In the genomic region with DNA sequence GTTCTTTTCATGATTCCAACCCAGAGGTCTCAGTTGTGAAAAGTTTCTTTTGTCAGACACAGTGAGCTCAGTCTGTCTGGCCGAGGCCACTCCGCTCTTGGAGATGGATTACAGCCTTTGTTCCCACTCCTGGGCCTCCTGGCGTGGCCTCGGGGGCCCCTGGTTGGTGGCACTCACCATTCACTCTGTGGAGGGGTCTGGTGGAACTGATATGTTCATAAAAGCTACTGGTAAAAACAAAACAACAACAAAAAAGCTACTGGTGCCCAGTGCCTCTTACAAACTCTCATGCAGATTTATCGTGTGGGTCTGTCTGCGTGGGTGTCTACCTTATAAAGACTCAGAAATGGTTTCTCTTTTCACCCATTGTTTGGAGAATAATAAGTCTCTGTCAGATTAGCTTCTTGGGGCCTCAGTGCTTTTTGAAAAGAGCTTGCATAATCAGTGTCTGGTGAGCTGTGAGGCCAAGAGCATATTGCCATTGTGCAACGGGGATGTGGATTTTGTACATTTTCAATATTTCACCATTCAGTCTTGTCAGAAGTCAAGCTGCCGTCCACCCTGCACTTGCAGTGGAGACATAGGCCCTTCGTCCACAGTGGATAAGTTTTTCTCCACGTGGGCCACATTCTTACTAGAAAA, we compare ENCODE assay signal across 10 cellular contexts.
DNase-seq lines count a peak whose midpoint lies in the region; ATAC-seq and TF ChIP-seq lines count a peak whose summit lies in the region.
"Had no signal": no experiment of that assay in that cellular context is flagged by ENCODE, and none has a peak within 500 bp of the region (broad histone marks: within the 10 kb centered on the region; RNA-seq: fewer than 3 reads in every experiment).

No MANE protein-coding gene starts in this region.

- CTCF ChIA-PET in activated CD4-positive, alpha-beta memory T cell treated with anti-CD3 and anti-CD28 coated beads for 36 hours (lab: Charles Lee): interaction anchor here (1.2 kb wide), 1 partner anchor 14 kb away, joined by 4 read pairs; no protein-coding TSS in a partner anchor

- H3K36me3 ChIP-seq in psoas muscle (ENCODE audit: insufficient read depth in 1 of 2, low read depth in 1 of 2): no peaks in the 10 kb centered on the region

- intact Hi-C loops in Right ventricle myocardium superior (cut with DNase I): no loop called here
- intact Hi-C loops in psoas muscle (cut with DNase I): no loop called here
- intact Hi-C loops in activated CD4-positive, alpha-beta memory T cell treated with anti-CD3 and anti-CD28 coated beads for 36 hours (cut with micrococcal nuclease): no loop called here

- H3K36me3 Mint-ChIP-seq in activated CD4-positive, alpha-beta memory T cell treated with anti-CD3 and anti-CD28 coated beads for 36 hours: peaks cover 1% of the 10 kb centered on the region

- no peaks in the 10 kb centered on the region for H3K9me3 ChIP-seq in psoas muscle
- H3K9me3 ChIP-seq: mucosa of descending colon had no signal

- H3K27me3 Mint-ChIP-seq in activated CD4-positive, alpha-beta memory T cell treated with anti-CD3 and anti-CD28 coated beads for 36 hours: no peaks in the 10 kb centered on the region

- H3K27me3 ChIP-seq in psoas muscle (ENCODE audit: insufficient read depth in 3 of 3, low read length in 2 of 3): no peaks in the 10 kb centered on the region

- DNase-seq in COLO829 (ENCODE audit: low spot score) (peak; percentile 83), SKM-1 (lab: John Stamatoyannopoulos, UW; ENCODE audit: unreplicated experiment) (peak; percentile 99), Right ventricle myocardium superior (peak; percentile 55), psoas muscle (no peak), G401 (ENCODE audit: low spot score) (no peak), NCI-H524 treated with DMSO at 0.1 percent for 48 hours (lab: John Stamatoyannopoulos, UW) (no peak)
- DNase-seq in stimulated activated CD4-positive, alpha-beta T cell treated with anti-CD3 and anti-CD28 coated beads, Interleukin-12 subunit alpha, Interleukin-12 subunit beta, amount 100 ng/mL, for 4 hours: no peak
- DNase-seq in activated CD4-positive, alpha-beta memory T cell treated with anti-CD3 and anti-CD28 coated beads for 36 hours: no peak
- DNase-seq: activated CD4-positive, CD25-positive, alpha-beta regulatory T cell; mucosa of descending colon had no signal

- in situ Hi-C loops in G401 (cut with HindIII; ENCODE audit: low sequenced_read_pairs): no loop called here

- no peak overlapping the region for H3K4me3 ChIP-seq in psoas muscle
- H3K4me3 ChIP-seq: mucosa of descending colon had no signal

- WGBS in psoas muscle, 3 donors: 74 to 81% (median 80%) methylated on average over 10 of the region's 10 CpGs

- peaks cover 22% of the 10 kb centered on the region for H3K4me1 Mint-ChIP-seq in activated CD4-positive, alpha-beta memory T cell treated with anti-CD3 and anti-CD28 coated beads for 36 hours (ENCODE audit: low read depth)

- ATAC-seq in Right ventricle myocardium superior (ENCODE audit: poor library complexity) (peak; percentile 53), psoas muscle (peak in 2 of 4 donors; percentile 13 to 31)
- ATAC-seq: mucosa of descending colon had no signal

- POLR2A ChIA-PET in activated CD4-positive, alpha-beta memory T cell treated with anti-CD3 and anti-CD28 coated beads for 36 hours (lab: Charles Lee): no interaction called here

- H3K9me3 Mint-ChIP-seq in activated CD4-positive, alpha-beta memory T cell treated with anti-CD3 and anti-CD28 coated beads for 36 hours: no peaks in the 10 kb centered on the region

- H3K4me1 ChIP-seq in psoas muscle: peaks cover 72% of the 10 kb centered on the region

- H3K27ac Mint-ChIP-seq in activated CD4-positive, alpha-beta memory T cell treated with anti-CD3 and anti-CD28 coated beads for 36 hours: no peak overlapping the region

- no peak for TF ChIP-seq CTCF in psoas muscle (IDR thresholded peaks at IDR 0.05)

- no peak overlapping the region for H3K4me3 Mint-ChIP-seq in activated CD4-positive, alpha-beta memory T cell treated with anti-CD3 and anti-CD28 coated beads for 36 hours

- H3K27ac ChIP-seq in psoas muscle: peak overlapping the region; percentile 67

Comparison
In these comparisons a context has a peak if more than half of its experiments do, and no peak if none do; other contexts are left out.
1. DNase-seq: peak in COLO829 (single experiment), SKM-1 (single experiment) and Right ventricle myocardium superior (single experiment); none in psoas muscle (0 of 2), stimulated activated CD4-positive, alpha-beta T cell treated with anti-CD3 and anti-CD28 coated beads, Interleukin-12 subunit alpha, Interleukin-12 subunit beta, amount 100 ng/mL, for 4 hours (single experiment), activated CD4-positive, alpha-beta memory T cell treated with anti-CD3 and anti-CD28 coated beads for 36 hours (single experiment), G401 (single experiment) and NCI-H524 treated with DMSO at 0.1 percent for 48 hours (single experiment).